In genomic region chr14:101732128-101732527, GRCh38 we compare ENCODE assay signal across 11 cellular contexts. TPM values are rescaled to one million over a fixed set of nuclear protein-coding genes. Genes with fewer than 3 reads are reported as not detected.
DNase-seq lines count a peak whose midpoint lies in the region; ATAC-seq and TF ChIP-seq lines count a peak whose summit lies in the region.
"Had no signal": no experiment of that assay in that cellular context is flagged by ENCODE, and none has a peak within 500 bp of the region (broad histone marks: within the 10 kb centered on the region; RNA-seq: fewer than 3 reads in every experiment).

No MANE protein-coding gene starts in this region.

- H3K9me3 Mint-ChIP-seq in activated CD8-positive, alpha-beta T cell treated with anti-CD3 and anti-CD28 coated beads, Interleukin-2, amount 10 ng/mL, durations not matched to agents 7 days and 5 days (ENCODE audit: insufficient read depth), result no peaks in the 10 kb centered on the region

- H3K4me2 ChIP-seq in BLaER1 treated with 17β-estradiol and CSF1 and Interleukin-3, amounts not matched to agents 10 nM and 100 nM, result peak overlapping the region; percentile 69 to 89 (median 80)

- intact Hi-C loops in left lung (cut with DNase I), result no loop called here

- POLR2A ChIA-PET in activated CD8-positive, alpha-beta T cell treated with anti-CD3 and anti-CD28 coated beads, Interleukin-2, amount 10 ng/mL, durations not matched to agents 7 days and 5 days (lab: Charles Lee), result interaction anchor here (0.7 to 1.7 kb wide), 4 partner anchors 11 to 91 kb away, joined by 3 to 6 read pairs (median 5); no protein-coding TSS in a partner anchor

- no peaks in the 10 kb centered on the region for H3K36me3 ChIP-seq in BLaER1 treated with 17β-estradiol and CSF1 and Interleukin-3, amounts not matched to agents 10 nM and 100 nM
- H3K36me3 ChIP-seq in left lung, result no peaks in the 10 kb centered on the region
- H3K36me3 ChIP-seq: left ventricle myocardium inferior, MG63 had no signal

- CTCF ChIA-PET in activated CD8-positive, alpha-beta T cell treated with anti-CD3 and anti-CD28 coated beads, Interleukin-2, amount 10 ng/mL, durations not matched to agents 7 days and 5 days (lab: Charles Lee), result interaction anchor here (0.6 to 4.0 kb wide), 10 partner anchors 9 to 431 kb away, joined by 3 to 25 read pairs (median 3); no protein-coding TSS in a partner anchor

- DNase-seq in HT-29 (ENCODE audit: low spot score), result peak; percentile 54
- no peak for DNase-seq in activated CD8-positive, alpha-beta T cell treated with anti-CD3 and anti-CD28 coated beads, Interleukin-2, amount 10 ng/mL, durations not matched to agents 7 days and 5 days
- DNase-seq in left lung, result no peak
- no peak for DNase-seq in NCI-H128 (lab: John Stamatoyannopoulos, UW; ENCODE audit: unreplicated experiment)
- DNase-seq: left ventricle myocardium inferior, MG63 had no signal

- no peak for TF ChIP-seq CTCF in left lung (IDR thresholded peaks at IDR 0.05)

- H3K4me1 ChIP-seq in BLaER1 treated with 17β-estradiol and CSF1 and Interleukin-3, amounts not matched to agents 10 nM and 100 nM, result peaks cover 29 to 59% (median 53%) of the 10 kb centered on the region in 10 experiments
- peaks cover 11 to 41% of the 10 kb centered on the region in 2 donors for H3K4me1 ChIP-seq in left lung

- no peaks in the 10 kb centered on the region for H4K20me1 ChIP-seq in BLaER1 treated with 17β-estradiol and CSF1 and Interleukin-3, amounts not matched to agents 10 nM and 100 nM

- peak overlapping the region; percentile 62 for H3K4me3 Mint-ChIP-seq in activated CD8-positive, alpha-beta T cell treated with anti-CD3 and anti-CD28 coated beads, Interleukin-2, amount 10 ng/mL, durations not matched to agents 7 days and 5 days

- peak overlapping the region in 10 of 11 experiments; percentile 30 to 85 (median 69); a peak in 16 of 22 replicates for H3K27ac ChIP-seq in BLaER1 treated with 17β-estradiol and CSF1 and Interleukin-3, amounts not matched to agents 10 nM and 100 nM
- peak overlapping the region; percentile 79 to 91 for H3K27ac ChIP-seq in left lung

- no peaks in the 10 kb centered on the region for H3K27me3 ChIP-seq in BLaER1 treated with 17β-estradiol and CSF1 and Interleukin-3, amounts not matched to agents 10 nM and 100 nM
- H3K27me3 ChIP-seq in left lung, result no peaks in the 10 kb centered on the region
- H3K27me3 ChIP-seq: MG63 had no signal

- no peak for ATAC-seq in activated CD8-positive, alpha-beta T cell treated with anti-CD3 and anti-CD28 coated beads, Interleukin-2, amount 10 ng/mL, durations not matched to agents 7 days and 5 days
- ATAC-seq in left lung (no peak), HG03521 (IDR thresholded peaks at IDR 0.05; ENCODE audit: unreplicated experiment) (no peak), HG03342 (IDR thresholded peaks at IDR 0.05; ENCODE audit: unreplicated experiment) (no peak), HG02840 (IDR thresholded peaks at IDR 0.05; ENCODE audit: low FRiP score, unreplicated experiment) (no peak)

- peaks cover 32% of the 10 kb centered on the region for H3K4me1 Mint-ChIP-seq in activated CD8-positive, alpha-beta T cell treated with anti-CD3 and anti-CD28 coated beads, Interleukin-2, amount 10 ng/mL, durations not matched to agents 7 days and 5 days (ENCODE audit: low read depth)

- H3K4me3 ChIP-seq in BLaER1 treated with 17β-estradiol and CSF1 and Interleukin-3, amounts not matched to agents 10 nM and 100 nM, result no peak overlapping the region
- peak overlapping the region in 1 of 2 donors; percentile 22 for H3K4me3 ChIP-seq in left lung
- H3K4me3 ChIP-seq: left ventricle myocardium inferior, MG63 had no signal

- H3K9ac ChIP-seq in BLaER1 treated with 17β-estradiol and CSF1 and Interleukin-3, amounts not matched to agents 10 nM and 100 nM, result peak overlapping the region in 3 of 11 experiments; percentile 47 to 69 (median 66); a peak in 4 of 22 replicates

- peak overlapping the region; percentile 95 for H3K27ac Mint-ChIP-seq in activated CD8-positive, alpha-beta T cell treated with anti-CD3 and anti-CD28 coated beads, Interleukin-2, amount 10 ng/mL, durations not matched to agents 7 days and 5 days
- H3K27ac Mint-ChIP-seq: progenitor cell of endocrine pancreas had no signal

- no peaks in the 10 kb centered on the region for H3K27me3 Mint-ChIP-seq in activated CD8-positive, alpha-beta T cell treated with anti-CD3 and anti-CD28 coated beads, Interleukin-2, amount 10 ng/mL, durations not matched to agents 7 days and 5 days (ENCODE audit: low read depth)

- H3K36me3 Mint-ChIP-seq in activated CD8-positive, alpha-beta T cell treated with anti-CD3 and anti-CD28 coated beads, Interleukin-2, amount 10 ng/mL, durations not matched to agents 7 days and 5 days (ENCODE audit: low read depth), result no peaks in the 10 kb centered on the region

- peaks cover 0 to 15% (median 0%) of the 10 kb centered on the region in 11 experiments; a peak in 4 of 22 replicates for H3K9me3 ChIP-seq in BLaER1 treated with 17β-estradiol and CSF1 and Interleukin-3, amounts not matched to agents 10 nM and 100 nM (replicated peaks in 1 of 11)
- no peaks in the 10 kb centered on the region for H3K9me3 ChIP-seq in left lung
- H3K9me3 ChIP-seq: left ventricle myocardium inferior, MG63 had no signal

RNA-seq across cellular contexts. Expression of gene PPP2R5C, which starts 29.4 kb away (rescaled TPM):
- 41.4 and 47.9 TPM in 2 replicates for total RNA-seq in HT-29 (2014; rRNA removed; shearing (Covaris generic))
- 100 to 1,000 TPM; 218 to 223 TPM for total RNA-seq in activated CD8-positive, alpha-beta T cell treated with anti-CD3 and anti-CD28 coated beads, Interleukin-2, amount 10 ng/mL, durations not matched to agents 7 days and 5 days
- total RNA-seq in left lung, result 100 to 1,000 TPM; 146 to 176 TPM
